2 cellular contexts compared by ENCODE assay signal in the genomic region with DNA sequence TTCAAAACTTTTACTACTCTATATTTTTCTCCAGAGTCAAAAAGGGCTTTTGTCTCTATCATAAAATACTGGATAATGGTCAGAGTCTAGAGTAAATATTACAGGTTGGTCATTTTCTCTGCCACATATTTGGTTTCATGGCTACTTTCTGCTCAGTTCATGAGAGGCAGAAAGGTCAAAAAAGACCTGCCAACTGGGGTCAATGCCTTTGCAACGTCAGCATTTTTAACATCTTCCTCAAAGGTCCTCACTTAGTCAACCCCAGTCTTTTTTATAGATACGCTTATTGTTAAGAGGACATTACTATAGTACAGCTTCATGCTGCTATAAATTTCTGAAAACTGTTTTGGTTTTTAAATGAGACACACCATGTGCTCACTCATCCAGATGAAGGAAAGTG.
TF ChIP-seq lines count a peak whose summit lies in the region.

No MANE protein-coding gene starts in this region.

TF ChIP-seq in GM23338, 12 proteins besides CTCF, POLR2A, EP300 and RAD21 (continued from another document):
- TF ChIP-seq EZH2phosphoT487 (IDR thresholded peaks at IDR 0.05; ENCODE audit: unreplicated experiment), result no peak
- TF ChIP-seq CREB1 (CRISPR knock-in tag; IDR thresholded peaks at IDR 0.05; ENCODE audit: low read depth), result no peak
- TF ChIP-seq, protein P1, sequence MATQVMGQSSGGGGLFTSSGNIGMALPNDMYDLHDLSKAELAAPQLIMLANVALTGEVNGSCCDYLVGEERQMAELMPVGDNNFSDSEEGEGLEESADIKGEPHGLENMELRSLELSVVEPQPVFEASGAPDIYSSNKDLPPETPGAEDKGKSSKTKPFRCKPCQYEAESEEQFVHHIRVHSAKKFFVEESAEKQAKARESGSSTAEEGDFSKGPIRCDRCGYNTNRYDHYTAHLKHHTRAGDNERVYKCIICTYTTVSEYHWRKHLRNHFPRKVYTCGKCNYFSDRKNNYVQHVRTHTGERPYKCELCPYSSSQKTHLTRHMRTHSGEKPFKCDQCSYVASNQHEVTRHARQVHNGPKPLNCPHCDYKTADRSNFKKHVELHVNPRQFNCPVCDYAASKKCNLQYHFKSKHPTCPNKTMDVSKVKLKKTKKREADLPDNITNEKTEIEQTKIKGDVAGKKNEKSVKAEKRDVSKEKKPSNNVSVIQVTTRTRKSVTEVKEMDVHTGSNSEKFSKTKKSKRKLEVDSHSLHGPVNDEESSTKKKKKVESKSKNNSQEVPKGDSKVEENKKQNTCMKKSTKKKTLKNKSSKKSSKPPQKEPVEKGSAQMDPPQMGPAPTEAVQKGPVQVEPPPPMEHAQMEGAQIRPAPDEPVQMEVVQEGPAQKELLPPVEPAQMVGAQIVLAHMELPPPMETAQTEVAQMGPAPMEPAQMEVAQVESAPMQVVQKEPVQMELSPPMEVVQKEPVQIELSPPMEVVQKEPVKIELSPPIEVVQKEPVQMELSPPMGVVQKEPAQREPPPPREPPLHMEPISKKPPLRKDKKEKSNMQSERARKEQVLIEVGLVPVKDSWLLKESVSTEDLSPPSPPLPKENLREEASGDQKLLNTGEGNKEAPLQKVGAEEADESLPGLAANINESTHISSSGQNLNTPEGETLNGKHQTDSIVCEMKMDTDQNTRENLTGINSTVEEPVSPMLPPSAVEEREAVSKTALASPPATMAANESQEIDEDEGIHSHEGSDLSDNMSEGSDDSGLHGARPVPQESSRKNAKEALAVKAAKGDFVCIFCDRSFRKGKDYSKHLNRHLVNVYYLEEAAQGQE (IDR thresholded peaks at IDR 0.05; ENCODE audit: unreplicated experiment), result no peak
- TF ChIP-seq, protein P2, sequence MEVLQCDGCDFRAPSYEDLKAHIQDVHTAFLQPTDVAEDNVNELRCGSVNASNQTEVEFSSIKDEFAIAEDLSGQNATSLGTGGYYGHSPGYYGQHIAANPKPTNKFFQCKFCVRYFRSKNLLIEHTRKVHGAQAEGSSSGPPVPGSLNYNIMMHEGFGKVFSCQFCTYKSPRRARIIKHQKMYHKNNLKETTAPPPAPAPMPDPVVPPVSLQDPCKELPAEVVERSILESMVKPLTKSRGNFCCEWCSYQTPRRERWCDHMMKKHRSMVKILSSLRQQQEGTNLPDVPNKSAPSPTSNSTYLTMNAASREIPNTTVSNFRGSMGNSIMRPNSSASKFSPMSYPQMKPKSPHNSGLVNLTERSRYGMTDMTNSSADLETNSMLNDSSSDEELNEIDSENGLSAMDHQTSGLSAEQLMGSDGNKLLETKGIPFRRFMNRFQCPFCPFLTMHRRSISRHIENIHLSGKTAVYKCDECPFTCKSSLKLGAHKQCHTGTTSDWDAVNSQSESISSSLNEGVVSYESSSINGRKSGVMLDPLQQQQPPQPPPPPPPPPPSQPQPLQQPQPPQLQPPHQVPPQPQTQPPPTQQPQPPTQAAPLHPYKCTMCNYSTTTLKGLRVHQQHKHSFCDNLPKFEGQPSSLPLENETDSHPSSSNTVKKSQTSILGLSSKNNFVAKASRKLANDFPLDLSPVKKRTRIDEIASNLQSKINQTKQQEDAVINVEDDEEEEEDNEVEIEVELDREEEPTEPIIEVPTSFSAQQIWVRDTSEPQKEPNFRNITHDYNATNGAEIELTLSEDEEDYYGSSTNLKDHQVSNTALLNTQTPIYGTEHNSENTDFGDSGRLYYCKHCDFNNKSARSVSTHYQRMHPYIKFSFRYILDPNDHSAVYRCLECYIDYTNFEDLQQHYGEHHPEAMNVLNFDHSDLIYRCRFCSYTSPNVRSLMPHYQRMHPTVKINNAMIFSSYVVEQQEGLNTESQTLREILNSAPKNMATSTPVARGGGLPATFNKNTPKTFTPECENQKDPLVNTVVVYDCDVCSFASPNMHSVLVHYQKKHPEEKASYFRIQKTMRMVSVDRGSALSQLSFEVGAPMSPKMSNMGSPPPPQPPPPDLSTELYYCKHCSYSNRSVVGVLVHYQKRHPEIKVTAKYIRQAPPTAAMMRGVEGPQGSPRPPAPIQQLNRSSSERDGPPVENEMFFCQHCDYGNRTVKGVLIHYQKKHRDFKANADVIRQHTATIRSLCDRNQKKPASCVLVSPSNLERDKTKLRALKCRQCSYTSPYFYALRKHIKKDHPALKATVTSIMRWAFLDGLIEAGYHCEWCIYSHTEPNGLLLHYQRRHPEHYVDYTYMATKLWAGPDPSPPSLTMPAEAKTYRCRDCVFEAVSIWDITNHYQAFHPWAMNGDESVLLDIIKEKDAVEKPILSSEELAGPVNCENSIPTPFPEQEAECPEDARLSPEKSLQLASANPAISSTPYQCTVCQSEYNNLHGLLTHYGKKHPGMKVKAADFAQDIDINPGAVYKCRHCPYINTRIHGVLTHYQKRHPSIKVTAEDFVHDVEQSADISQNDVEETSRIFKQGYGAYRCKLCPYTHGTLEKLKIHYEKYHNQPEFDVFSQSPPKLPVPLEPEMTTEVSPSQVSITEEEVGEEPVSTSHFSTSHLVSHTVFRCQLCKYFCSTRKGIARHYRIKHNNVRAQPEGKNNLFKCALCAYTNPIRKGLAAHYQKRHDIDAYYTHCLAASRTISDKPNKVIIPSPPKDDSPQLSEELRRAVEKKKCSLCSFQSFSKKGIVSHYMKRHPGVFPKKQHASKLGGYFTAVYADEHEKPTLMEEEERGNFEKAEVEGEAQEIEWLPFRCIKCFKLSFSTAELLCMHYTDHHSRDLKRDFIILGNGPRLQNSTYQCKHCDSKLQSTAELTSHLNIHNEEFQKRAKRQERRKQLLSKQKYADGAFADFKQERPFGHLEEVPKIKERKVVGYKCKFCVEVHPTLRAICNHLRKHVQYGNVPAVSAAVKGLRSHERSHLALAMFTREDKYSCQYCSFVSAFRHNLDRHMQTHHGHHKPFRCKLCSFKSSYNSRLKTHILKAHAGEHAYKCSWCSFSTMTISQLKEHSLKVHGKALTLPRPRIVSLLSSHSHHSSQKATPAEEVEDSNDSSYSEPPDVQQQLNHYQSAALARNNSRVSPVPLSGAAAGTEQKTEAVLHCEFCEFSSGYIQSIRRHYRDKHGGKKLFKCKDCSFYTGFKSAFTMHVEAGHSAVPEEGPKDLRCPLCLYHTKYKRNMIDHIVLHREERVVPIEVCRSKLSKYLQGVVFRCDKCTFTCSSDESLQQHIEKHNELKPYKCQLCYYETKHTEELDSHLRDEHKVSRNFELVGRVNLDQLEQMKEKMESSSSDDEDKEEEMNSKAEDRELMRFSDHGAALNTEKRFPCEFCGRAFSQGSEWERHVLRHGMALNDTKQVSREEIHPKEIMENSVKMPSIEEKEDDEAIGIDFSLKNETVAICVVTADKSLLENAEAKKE (CRISPR knock-in tag; IDR thresholded peaks at IDR 0.05), result no peak
- no peak for TF ChIP-seq POLR2AphosphoS5 (IDR thresholded peaks at IDR 0.05; ENCODE audit: low read depth)
- TF ChIP-seq ZNF331 (CRISPR knock-in tag; IDR thresholded peaks at IDR 0.05; ENCODE audit: low read depth), result no peak
TF ChIP-seq in GM23338: peak in this region for 0.

TF ChIP-seq in HepG2, 621 proteins besides CTCF, POLR2A, EP300 and RAD21 (continued from another document):
- TF ChIP-seq, protein P3, sequence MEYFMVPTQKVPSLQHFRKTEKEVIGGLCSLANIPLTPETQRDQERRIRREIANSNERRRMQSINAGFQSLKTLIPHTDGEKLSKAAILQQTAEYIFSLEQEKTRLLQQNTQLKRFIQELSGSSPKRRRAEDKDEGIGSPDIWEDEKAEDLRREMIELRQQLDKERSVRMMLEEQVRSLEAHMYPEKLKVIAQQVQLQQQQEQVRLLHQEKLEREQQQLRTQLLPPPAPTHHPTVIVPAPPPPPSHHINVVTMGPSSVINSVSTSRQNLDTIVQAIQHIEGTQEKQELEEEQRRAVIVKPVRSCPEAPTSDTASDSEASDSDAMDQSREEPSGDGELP (IDR thresholded peaks at IDR 0.05; ENCODE audit: borderline replicate concordance, low read depth), result no peak
- TF ChIP-seq, protein P4, sequence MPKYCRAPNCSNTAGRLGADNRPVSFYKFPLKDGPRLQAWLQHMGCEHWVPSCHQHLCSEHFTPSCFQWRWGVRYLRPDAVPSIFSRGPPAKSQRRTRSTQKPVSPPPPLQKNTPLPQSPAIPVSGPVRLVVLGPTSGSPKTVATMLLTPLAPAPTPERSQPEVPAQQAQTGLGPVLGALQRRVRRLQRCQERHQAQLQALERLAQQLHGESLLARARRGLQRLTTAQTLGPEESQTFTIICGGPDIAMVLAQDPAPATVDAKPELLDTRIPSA (CRISPR knock-in tag; IDR thresholded peaks at IDR 0.05; ENCODE audit: borderline replicate concordance), result no peak
- TF ChIP-seq, protein P5, sequence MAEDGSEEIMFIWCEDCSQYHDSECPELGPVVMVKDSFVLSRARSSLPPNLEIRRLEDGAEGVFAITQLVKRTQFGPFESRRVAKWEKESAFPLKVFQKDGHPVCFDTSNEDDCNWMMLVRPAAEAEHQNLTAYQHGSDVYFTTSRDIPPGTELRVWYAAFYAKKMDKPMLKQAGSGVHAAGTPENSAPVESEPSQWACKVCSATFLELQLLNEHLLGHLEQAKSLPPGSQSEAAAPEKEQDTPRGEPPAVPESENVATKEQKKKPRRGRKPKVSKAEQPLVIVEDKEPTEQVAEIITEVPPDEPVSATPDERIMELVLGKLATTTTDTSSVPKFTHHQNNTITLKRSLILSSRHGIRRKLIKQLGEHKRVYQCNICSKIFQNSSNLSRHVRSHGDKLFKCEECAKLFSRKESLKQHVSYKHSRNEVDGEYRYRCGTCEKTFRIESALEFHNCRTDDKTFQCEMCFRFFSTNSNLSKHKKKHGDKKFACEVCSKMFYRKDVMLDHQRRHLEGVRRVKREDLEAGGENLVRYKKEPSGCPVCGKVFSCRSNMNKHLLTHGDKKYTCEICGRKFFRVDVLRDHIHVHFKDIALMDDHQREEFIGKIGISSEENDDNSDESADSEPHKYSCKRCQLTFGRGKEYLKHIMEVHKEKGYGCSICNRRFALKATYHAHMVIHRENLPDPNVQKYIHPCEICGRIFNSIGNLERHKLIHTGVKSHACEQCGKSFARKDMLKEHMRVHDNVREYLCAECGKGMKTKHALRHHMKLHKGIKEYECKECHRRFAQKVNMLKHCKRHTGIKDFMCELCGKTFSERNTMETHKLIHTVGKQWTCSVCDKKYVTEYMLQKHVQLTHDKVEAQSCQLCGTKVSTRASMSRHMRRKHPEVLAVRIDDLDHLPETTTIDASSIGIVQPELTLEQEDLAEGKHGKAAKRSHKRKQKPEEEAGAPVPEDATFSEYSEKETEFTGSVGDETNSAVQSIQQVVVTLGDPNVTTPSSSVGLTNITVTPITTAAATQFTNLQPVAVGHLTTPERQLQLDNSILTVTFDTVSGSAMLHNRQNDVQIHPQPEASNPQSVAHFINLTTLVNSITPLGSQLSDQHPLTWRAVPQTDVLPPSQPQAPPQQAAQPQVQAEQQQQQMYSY (CRISPR knock-in tag; IDR thresholded peaks at IDR 0.05), result no peak
- no peak for TF ChIP-seq CEBPG (CRISPR knock-in tag; IDR thresholded peaks at IDR 0.05)
- TF ChIP-seq KLF12 (CRISPR knock-in tag; IDR thresholded peaks at IDR 0.05; ENCODE audit: borderline replicate concordance), result no peak
